ENCODE assay signal across 17 cellular contexts in genomic region chr15:73328149-73328820, GRCh38. TPM values are rescaled to one million over a fixed set of nuclear protein-coding genes. Genes with fewer than 3 reads are reported as not detected.
"Had no signal": no experiment of that assay in that cellular context is flagged by ENCODE, and none has a peak within 500 bp of the region (broad histone marks: within the 10 kb centered on the region; RNA-seq: fewer than 3 reads in every experiment).

No MANE protein-coding gene starts in this region.

- H3K27ac Mint-ChIP-seq: activated B cell treated with CpG ODN at 0.5 μM for 24 hours; activated CD4-positive, alpha-beta T cell treated with anti-CD3 and anti-CD28 coated beads, Interleukin-2, amount 10 ng/mL, durations not matched to agents 7 days and 5 days; activated naive CD4-positive, alpha-beta T cell treated with anti-CD3 and anti-CD28 coated beads, Interleukin-2, amount 10 ng/mL, durations not matched to agents 7 days and 5 days had no signal

- H3K27me3 ChIP-seq: body of pancreas, pancreas, upper lobe of left lung had no signal

- DNase-seq: activated B cell treated with CpG ODN at 0.5 μM for 24 hours; activated CD4-positive, alpha-beta T cell treated with anti-CD3 and anti-CD28 coated beads, Interleukin-2, amount 10 ng/mL, durations not matched to agents 7 days and 5 days; activated CD8-positive, alpha-beta memory T cell treated with anti-CD3 and anti-CD28 coated beads for 24 hours; activated naive CD4-positive, alpha-beta T cell treated with anti-CD3 and anti-CD28 coated beads, Interleukin-2, amount 10 ng/mL, durations not matched to agents 7 days and 5 days; body of pancreas; cerebellar nuclear complex; dermis blood vessel endothelial cell; hypothalamus; mammary epithelial cell; natural killer cell; small intestine; stimulated activated naive CD4-positive, alpha-beta T cell; T-helper 2 cell had no signal

- H3K36me3 ChIP-seq: pancreas, suprapubic skin, upper lobe of left lung had no signal

- H3K27ac ChIP-seq: body of pancreas, pancreas, suprapubic skin, upper lobe of left lung had no signal

- H3K36me3 Mint-ChIP-seq: activated naive CD4-positive, alpha-beta T cell treated with anti-CD3 and anti-CD28 coated beads, Interleukin-2, amount 10 ng/mL, durations not matched to agents 7 days and 5 days; natural killer cell had no signal

- H3K4me3 Mint-ChIP-seq: activated B cell treated with CpG ODN at 0.5 μM for 24 hours; activated CD4-positive, alpha-beta T cell treated with anti-CD3 and anti-CD28 coated beads, Interleukin-2, amount 10 ng/mL, durations not matched to agents 7 days and 5 days; activated naive CD4-positive, alpha-beta T cell treated with anti-CD3 and anti-CD28 coated beads, Interleukin-2, amount 10 ng/mL, durations not matched to agents 7 days and 5 days; natural killer cell had no signal

- H3K9me3 Mint-ChIP-seq: activated B cell treated with CpG ODN at 0.5 μM for 24 hours; activated CD4-positive, alpha-beta T cell treated with anti-CD3 and anti-CD28 coated beads, Interleukin-2, amount 10 ng/mL, durations not matched to agents 7 days and 5 days; activated naive CD4-positive, alpha-beta T cell treated with anti-CD3 and anti-CD28 coated beads, Interleukin-2, amount 10 ng/mL, durations not matched to agents 7 days and 5 days; natural killer cell had no signal

- H3K4me1 ChIP-seq: body of pancreas, pancreas, suprapubic skin, upper lobe of left lung had no signal

- H3K4me3 ChIP-seq: body of pancreas, pancreas, suprapubic skin, upper lobe of left lung had no signal

- ATAC-seq: body of pancreas, natural killer cell, pancreas had no signal

- H3K27me3 Mint-ChIP-seq: activated B cell treated with CpG ODN at 0.5 μM for 24 hours had no signal

- H3K9me3 ChIP-seq: body of pancreas, pancreas, suprapubic skin, upper lobe of left lung had no signal

- H3K4me1 Mint-ChIP-seq: activated CD4-positive, alpha-beta T cell treated with anti-CD3 and anti-CD28 coated beads, Interleukin-2, amount 10 ng/mL, durations not matched to agents 7 days and 5 days; activated naive CD4-positive, alpha-beta T cell treated with anti-CD3 and anti-CD28 coated beads, Interleukin-2, amount 10 ng/mL, durations not matched to agents 7 days and 5 days had no signal

RNA-seq across cellular contexts. Expression of gene HCN4, which starts 40.5 kb away (rescaled TPM):
- total RNA-seq: activated B cell treated with CpG ODN at 0.5 μM for 24 hours; activated CD4-positive, alpha-beta T cell treated with anti-CD3 and anti-CD28 coated beads, Interleukin-2, amount 10 ng/mL, durations not matched to agents 7 days and 5 days; dermis blood vessel endothelial cell; mammary epithelial cell; natural killer cell had no signal
- polyA plus RNA-seq: esophagus, mammary epithelial cell had no signal
